In genomic region chr21:14889080-14889805, GRCh38 we compare ENCODE assay signal across 1 cellular context.
TF ChIP-seq lines count a peak whose summit lies in the region.

No MANE protein-coding gene starts in this region.

TF ChIP-seq in HepG2, 621 proteins besides CTCF, POLR2A, EP300 and RAD21 (continued from another document and continues in another):
- no peak for TF ChIP-seq ZNF30 (CRISPR knock-in tag; IDR thresholded peaks at IDR 0.05)
- TF ChIP-seq ZNF713 (CRISPR knock-in tag; IDR thresholded peaks at IDR 0.05), result no peak
- 0 out of 2 replicates have a peak, but pooled peaks have one; percentile 37 for TF ChIP-seq TGIF2 (CRISPR knock-in tag; IDR thresholded peaks at IDR 0.05)
- no peak for TF ChIP-seq ZNF292 (CRISPR knock-in tag; IDR thresholded peaks at IDR 0.05; ENCODE audit: borderline replicate concordance, low read depth)
- peak; percentile 16; the same call in 1 of the 2 replicates for TF ChIP-seq KLF6 (CRISPR knock-in tag; IDR thresholded peaks at IDR 0.05)
- no peak for TF ChIP-seq ZNF619 (CRISPR knock-in tag; IDR thresholded peaks at IDR 0.05)
- TF ChIP-seq ZFP91 (CRISPR knock-in tag; IDR thresholded peaks at IDR 0.05; ENCODE audit: borderline replicate concordance), result no peak
- TF ChIP-seq TFDP2 (CRISPR knock-in tag; IDR thresholded peaks at IDR 0.05), result no peak
- no peak for TF ChIP-seq RBM39 (IDR thresholded peaks at IDR 0.05; ENCODE audit: low read depth, low read length, poor library complexity, severe bottlenecking)
- peak; percentile 65; the same call in 1 of the 2 replicates for TF ChIP-seq MEF2D (CRISPR knock-in tag; IDR thresholded peaks at IDR 0.05)
- TF ChIP-seq DBP (CRISPR knock-in tag; IDR thresholded peaks at IDR 0.05; ENCODE audit: not compliant biosample characterization), result no peak
- no peak; the same call in 1 of the 2 replicates for TF ChIP-seq MTA1 (CRISPR knock-in tag; IDR thresholded peaks at IDR 0.05; ENCODE audit: borderline replicate concordance)
- TF ChIP-seq ZNF841 (CRISPR knock-in tag; IDR thresholded peaks at IDR 0.05; ENCODE audit: borderline replicate concordance), result 0 out of 2 replicates have a peak, but pooled peaks have one; percentile 29
- TF ChIP-seq ZNF260 (CRISPR knock-in tag; IDR thresholded peaks at IDR 0.05; ENCODE audit: borderline replicate concordance, low read depth), result no peak
- TF ChIP-seq NR1H2 (CRISPR knock-in tag; IDR thresholded peaks at IDR 0.05; ENCODE audit: borderline replicate concordance, low read depth), result no peak
- TF ChIP-seq SPEN (CRISPR knock-in tag; IDR thresholded peaks at IDR 0.05; ENCODE audit: low read depth), result 0 out of 2 replicates have a peak, but pooled peaks have one; percentile 40
- TF ChIP-seq IRX3 (CRISPR knock-in tag; IDR thresholded peaks at IDR 0.05; ENCODE audit: borderline replicate concordance, low read depth), result no peak
- TF ChIP-seq GATAD1 (CRISPR knock-in tag; IDR thresholded peaks at IDR 0.05), result peak; percentile 61; the same call in 1 of the 2 replicates
- TF ChIP-seq CCDC6 (CRISPR knock-in tag; IDR thresholded peaks at IDR 0.05), result 0 out of 2 replicates have a peak, but pooled peaks have one; percentile 33
- no peak for TF ChIP-seq ZBTB46 (CRISPR knock-in tag; IDR thresholded peaks at IDR 0.05; ENCODE audit: borderline replicate concordance)
- TF ChIP-seq CREB1 (IDR thresholded peaks at IDR 0.05), result peak; percentile 52; the same call in 1 of the 2 replicates
- peak; percentile 28; the same call in 1 of the 2 replicates for TF ChIP-seq CREB1 (CRISPR knock-in tag; IDR thresholded peaks at IDR 0.05)
- no peak for TF ChIP-seq ZSCAN22 (CRISPR knock-in tag; IDR thresholded peaks at IDR 0.05)
- no peak for TF ChIP-seq PCBP1 (IDR thresholded peaks at IDR 0.05; ENCODE audit: borderline replicate concordance, low read depth, low read length)
- TF ChIP-seq ZNF800 (CRISPR knock-in tag; IDR thresholded peaks at IDR 0.05), result no peak
- no peak for TF ChIP-seq REL (CRISPR knock-in tag; conservative IDR thresholded peaks at IDR 0.05)
- no peak for TF ChIP-seq KIAA2018 (CRISPR knock-in tag; IDR thresholded peaks at IDR 0.05; ENCODE audit: borderline replicate concordance)
- no peak for TF ChIP-seq ZFY (CRISPR knock-in tag; IDR thresholded peaks at IDR 0.05)
- TF ChIP-seq ELF3 (CRISPR knock-in tag; IDR thresholded peaks at IDR 0.05), result peak; percentile 79
- TF ChIP-seq ZBED4 (CRISPR knock-in tag; IDR thresholded peaks at IDR 0.05; ENCODE audit: borderline replicate concordance), result no peak
- TF ChIP-seq ZNF546 (CRISPR knock-in tag; conservative IDR thresholded peaks at IDR 0.05), result no peak
- TF ChIP-seq MATR3 (CRISPR knock-in tag; IDR thresholded peaks at IDR 0.05), result no peak
- TF ChIP-seq MAFK (conservative IDR thresholded peaks at IDR 0.05 in 1 of 2, IDR thresholded peaks at IDR 0.05 in 1 of 2; ENCODE audit: low read length in 2 of 2), result no peak
- no peak for TF ChIP-seq ZNF577 (CRISPR knock-in tag; IDR thresholded peaks at IDR 0.05; ENCODE audit: borderline replicate concordance, low read depth)
- TF ChIP-seq KDM1A (CRISPR knock-in tag; IDR thresholded peaks at IDR 0.05), result peak; percentile 92; the same call in 1 of the 2 replicates
- TF ChIP-seq POLR2G (IDR thresholded peaks at IDR 0.05; ENCODE audit: low read depth, low read length), result no peak
- TF ChIP-seq ZBTB7B (CRISPR knock-in tag; IDR thresholded peaks at IDR 0.05), result 0 out of 2 replicates have a peak, but pooled peaks have one; percentile 19
